19 cellular contexts compared by ENCODE assay signal in the genomic region with DNA sequence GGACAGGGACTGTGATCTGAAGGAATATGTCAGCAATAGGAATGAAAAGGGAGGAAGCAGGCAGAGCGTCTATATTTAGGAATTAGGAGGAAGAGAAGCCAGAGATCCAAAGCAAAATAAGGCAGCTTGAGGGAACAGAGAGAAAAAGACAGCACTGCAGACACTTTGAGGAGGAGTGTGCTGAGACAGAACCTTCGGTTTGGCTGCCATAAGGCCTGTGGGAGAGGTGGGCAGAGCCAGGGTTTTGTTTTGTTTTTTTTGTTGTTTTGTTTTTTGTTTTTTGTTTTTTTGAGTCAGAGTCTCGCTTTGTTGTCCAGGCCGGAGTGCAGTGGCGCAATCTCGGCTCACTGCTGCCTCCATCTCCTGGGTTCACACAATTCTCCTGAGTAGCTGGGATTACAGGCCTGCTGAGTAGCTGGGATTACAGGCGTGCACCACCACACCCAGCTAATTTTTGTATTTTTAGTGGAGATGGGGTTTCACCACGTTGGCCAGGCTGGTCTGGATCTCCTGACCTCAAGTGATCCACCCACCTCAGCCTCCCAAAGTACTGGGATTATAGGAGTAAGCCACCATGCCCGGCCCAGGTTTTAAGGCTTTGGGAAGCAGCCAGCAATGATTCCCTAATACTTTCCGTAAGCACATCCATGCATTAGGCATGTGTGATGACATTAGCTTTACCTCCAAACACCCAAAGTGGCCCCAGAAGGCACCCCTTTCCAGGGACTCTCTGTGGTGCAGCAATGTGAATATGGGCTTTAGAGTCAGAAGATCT.
A peak's percentile ranks its signal among the peaks of the same experiment; 100 is the strongest.
DNase-seq lines count a peak whose midpoint lies in the region; ATAC-seq, FAIRE-seq and TF ChIP-seq lines count a peak whose summit lies in the region.
"Had no signal": no experiment of that assay in that cellular context is flagged by ENCODE, and none has a peak within 500 bp of the region (broad histone marks: within the 10 kb centered on the region; RNA-seq: fewer than 3 reads in every experiment).

No MANE protein-coding gene starts in this region.

- H3K27me3 ChIP-seq in colonic mucosa (no peaks in the 10 kb centered on the region), gastroesophageal sphincter (no peaks in the 10 kb centered on the region), tibial artery (no peaks in the 10 kb centered on the region)
- H3K27me3 ChIP-seq: neutrophil had no signal

- peaks cover 12% of the 10 kb centered on the region for H3K9me3 Mint-ChIP-seq in osteocyte (ENCODE audit: unreplicated experiment)

- no peaks in the 10 kb centered on the region for H3K9me3 ChIP-seq in colonic mucosa
- peaks cover 0 to 14% (median 0%) of the 10 kb centered on the region in 3 donors for H3K9me3 ChIP-seq in gastroesophageal sphincter
- H3K9me3 ChIP-seq in tibial artery: peaks cover 0 to 8% (median 0%) of the 10 kb centered on the region in 3 donors
- H3K9me3 ChIP-seq: neutrophil had no signal

- H3K4me3 ChIP-seq in colonic mucosa (no peak overlapping the region), gastroesophageal sphincter (no peak overlapping the region), tibial artery (no peak overlapping the region)

- DNase-seq in colonic mucosa (peak; percentile 12), osteocyte (ENCODE audit: extremely low spot score, unreplicated experiment) (peak; percentile 46), tibial artery (peak in 1 of 2 donors; percentile 48), H54 (ENCODE audit: insufficient read length, low spot score) (no peak)
- DNase-seq: activated CD4-positive, CD25-positive, alpha-beta regulatory T cell; activated CD8-positive, alpha-beta memory T cell treated with anti-CD3 and anti-CD28 coated beads, Interleukin-2, amount 10 ng/mL, durations not matched to agents 7 days and 5 days; DMS53; effector CD8-positive, alpha-beta T cell; GOT3; NCI-H1436 treated with DMSO at 0.1 percent for 48 hours; NCI-H446; SIG-M5; stimulated activated naive B cell treated with anti-CD40 and anti-IgM and Interleukin-4, amounts not matched to agents 10 μg/mL and 1 μg/mL and 100 μg/mL, for 72 hours; T-helper 2 cell had no signal

- H3K9ac ChIP-seq in colonic mucosa (ENCODE audit: low read depth in 2 of 2, low read length in 2 of 2): peak overlapping the region in 1 of 2 donors; percentile 7

- FAIRE-seq in H54 (lab: Jason Lieb, UNC): no peak

- no peak for TF ChIP-seq EP300 in gastroesophageal sphincter (IDR thresholded peaks at IDR 0.05)

- H3K4me3 Mint-ChIP-seq in osteocyte (ENCODE audit: unreplicated experiment): no peak overlapping the region
- H3K4me3 Mint-ChIP-seq: activated CD8-positive, alpha-beta memory T cell treated with anti-CD3 and anti-CD28 coated beads, Interleukin-2, amount 10 ng/mL, durations not matched to agents 7 days and 5 days; CD14-positive monocyte; stimulated activated naive B cell treated with anti-CD40 and anti-IgM and Interleukin-4, amounts not matched to agents 10 μg/mL and 1 μg/mL and 100 μg/mL, for 72 hours had no signal

- intact Hi-C loops in colonic mucosa (cut with DNase I) (no loop called here), tibial artery (cut with DNase I; ENCODE audit: low total_unique reads) (no loop called here)

- 27 to 62% methylated on average over 3 to 9 of the region's 10 CpGs for WGBS in gastroesophageal sphincter (ENCODE audit: low coverage in 1 of 2), 2 donors

- no peaks in the 10 kb centered on the region for H3K4me1 ChIP-seq in colonic mucosa
- peaks cover 13 to 42% (median 19%) of the 10 kb centered on the region in 3 donors for H3K4me1 ChIP-seq in gastroesophageal sphincter
- peaks cover 0 to 26% (median 22%) of the 10 kb centered on the region in 4 donors for H3K4me1 ChIP-seq in tibial artery

- peaks cover 7% of the 10 kb centered on the region for H3K36me3 Mint-ChIP-seq in osteocyte (ENCODE audit: unreplicated experiment)

- TF ChIP-seq CTCF in colonic mucosa (IDR thresholded peaks at IDR 0.05): no peak
- no peak for TF ChIP-seq CTCF in gastroesophageal sphincter (IDR thresholded peaks at IDR 0.05)
- TF ChIP-seq CTCF in osteocyte (IDR thresholded peaks at IDR 0.05): no peak
- TF ChIP-seq CTCF in tibial artery (IDR thresholded peaks at IDR 0.05): no peak

- TF ChIP-seq POLR2A in gastroesophageal sphincter (IDR thresholded peaks at IDR 0.05): no peak
- no peak for TF ChIP-seq POLR2A in H54 (IDR thresholded peaks at IDR 0.05; ENCODE audit: low read depth, low read length)

- H3K27me3 Mint-ChIP-seq in osteocyte (ENCODE audit: unreplicated experiment): no peaks in the 10 kb centered on the region
- H3K27me3 Mint-ChIP-seq: activated CD8-positive, alpha-beta memory T cell treated with anti-CD3 and anti-CD28 coated beads, Interleukin-2, amount 10 ng/mL, durations not matched to agents 7 days and 5 days; stimulated activated naive B cell treated with anti-CD40 and anti-IgM and Interleukin-4, amounts not matched to agents 10 μg/mL and 1 μg/mL and 100 μg/mL, for 72 hours had no signal

- H3K4me1 Mint-ChIP-seq in osteocyte (ENCODE audit: unreplicated experiment): no peaks in the 10 kb centered on the region
- H3K4me1 Mint-ChIP-seq: activated CD8-positive, alpha-beta memory T cell treated with anti-CD3 and anti-CD28 coated beads, Interleukin-2, amount 10 ng/mL, durations not matched to agents 7 days and 5 days; stimulated activated naive B cell treated with anti-CD40 and anti-IgM and Interleukin-4, amounts not matched to agents 10 μg/mL and 1 μg/mL and 100 μg/mL, for 72 hours had no signal

- ATAC-seq in gastroesophageal sphincter (no peak), GM19467 (IDR thresholded peaks at IDR 0.05; ENCODE audit: unreplicated experiment) (no peak), GM21526 (IDR thresholded peaks at IDR 0.05; ENCODE audit: low FRiP score, unreplicated experiment) (no peak)
- ATAC-seq: activated CD8-positive, alpha-beta memory T cell treated with anti-CD3 and anti-CD28 coated beads, Interleukin-2, amount 10 ng/mL, durations not matched to agents 7 days and 5 days; stimulated activated naive B cell treated with anti-CD40 and anti-IgM and Interleukin-4, amounts not matched to agents 10 μg/mL and 1 μg/mL and 100 μg/mL, for 72 hours had no signal

- H3K27ac ChIP-seq in colonic mucosa (no peak overlapping the region), gastroesophageal sphincter (peak overlapping the region; percentile 77 to 83 (median 80)), tibial artery (peak overlapping the region; percentile 67 to 68)
- H3K27ac ChIP-seq: neutrophil had no signal

- H3K36me3 ChIP-seq in colonic mucosa (no peaks in the 10 kb centered on the region), gastroesophageal sphincter (no peaks in the 10 kb centered on the region), tibial artery (no peaks in the 10 kb centered on the region)
- H3K36me3 ChIP-seq: neutrophil had no signal

- H3K27ac Mint-ChIP-seq in osteocyte (ENCODE audit: unreplicated experiment): no peak overlapping the region
- H3K27ac Mint-ChIP-seq: activated CD8-positive, alpha-beta memory T cell treated with anti-CD3 and anti-CD28 coated beads, Interleukin-2, amount 10 ng/mL, durations not matched to agents 7 days and 5 days; stimulated activated naive B cell treated with anti-CD40 and anti-IgM and Interleukin-4, amounts not matched to agents 10 μg/mL and 1 μg/mL and 100 μg/mL, for 72 hours had no signal
